Comparison of ENCODE assay signal across 11 cellular contexts in the genomic region with DNA sequence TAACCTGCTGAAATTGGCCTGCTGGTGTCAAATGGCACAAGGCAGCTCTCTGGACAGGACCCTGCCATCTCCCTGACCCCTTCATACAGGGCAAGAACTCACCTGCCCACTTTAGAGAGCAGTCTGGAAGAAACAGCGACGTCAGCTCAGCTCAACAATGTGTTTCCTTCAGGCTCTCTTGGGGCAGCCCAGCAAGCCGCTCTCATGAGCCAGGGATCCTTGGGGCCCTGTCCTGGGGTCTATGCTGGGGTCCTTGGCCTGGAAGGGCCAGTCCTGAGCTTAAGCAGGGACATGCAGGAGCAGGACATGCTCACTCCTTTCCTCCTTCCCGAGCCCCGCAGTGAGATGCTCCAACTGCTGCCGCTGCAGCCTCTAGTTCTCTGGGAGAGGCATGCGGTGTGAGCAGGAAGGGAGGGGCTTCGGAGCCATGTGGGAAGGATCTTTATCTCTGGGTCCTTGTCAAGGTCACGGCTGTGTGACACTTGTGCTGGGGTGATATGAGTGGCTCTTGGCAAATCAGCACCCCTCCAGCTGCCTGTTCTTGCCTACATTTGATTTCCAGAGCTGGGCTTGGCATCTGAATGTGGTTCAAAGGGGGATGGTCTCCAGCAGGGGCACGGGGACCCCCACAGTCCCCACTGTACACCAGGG. TPM values are rescaled to one million over a fixed set of nuclear protein-coding genes. Genes with fewer than 3 reads are reported as not detected.
A peak's percentile ranks its signal among the peaks of the same experiment; 100 is the strongest.
DNase-seq lines count a peak whose midpoint lies in the region; ATAC-seq, FAIRE-seq and TF ChIP-seq lines count a peak whose summit lies in the region.
"Had no signal": no experiment of that assay in that cellular context is flagged by ENCODE, and none has a peak within 500 bp of the region (broad histone marks: within the 10 kb centered on the region; RNA-seq: fewer than 3 reads in every experiment).

No MANE protein-coding gene starts in this region.

- CTCF ChIA-PET in A549 (lab: Yijun Ruan, JAX): interaction anchor here (0.5 to 18.2 kb wide), 17 partner anchors 11 to 369 kb away, joined by 3 to 376 read pairs (median 4); a partner anchor contains a TSS

- H3K27ac ChIP-seq in A549: peak overlapping the region; percentile 78 to 88
- H3K27ac ChIP-seq in RWPE2 (ENCODE audit: poor library complexity, severe bottlenecking): peak overlapping the region; percentile 57
- H3K27ac ChIP-seq in fibroblast of lung (ENCODE audit: insufficient read depth, low read length): peak overlapping the region; percentile 34
- H3K27ac ChIP-seq in ovary: peak overlapping the region; percentile 37 to 69

- H3K4me3 ChIP-seq in A549 (peak overlapping the region; percentile 5; the same call in 1 of the 3 replicates), RWPE2 (ENCODE audit: severe bottlenecking) (no peak overlapping the region), fibroblast of lung (replicated peaks in 1 of 4; ENCODE audit: control extremely low read depth in 1 of 4, insufficient read depth in 1 of 4, low read depth in 3 of 4, low read length in 4 of 4) (no peak overlapping the region), ovary (no peak overlapping the region)

- H3K27me3 ChIP-seq in RWPE2 (ENCODE audit: insufficient read depth, poor library complexity, severe bottlenecking) (no peaks in the 10 kb centered on the region), fibroblast of lung (ENCODE audit: control insufficient read depth, insufficient read depth, low read length) (no peaks in the 10 kb centered on the region), ovary (no peaks in the 10 kb centered on the region)

- no peaks in the 10 kb centered on the region for H3K9me3 Mint-ChIP-seq in activated T-helper 2 cell treated with anti-CD3 and anti-CD28 coated beads, Interferon-gamma antibody, Interleukin-2, Interleukin-4, amounts not matched to agents 10 μg/mL and 5 μg/mL and 100 μg/mL, durations not matched to agents 14 hours and 24 hours and 36 hours
- H3K9me3 Mint-ChIP-seq: effector memory CD8-positive, alpha-beta T cell had no signal

- peak overlapping the region; percentile 18 for H3K9ac ChIP-seq in fibroblast of lung (ENCODE audit: insufficient read depth, low read length)

- H3K4me3 Mint-ChIP-seq in activated T-helper 2 cell treated with anti-CD3 and anti-CD28 coated beads, Interferon-gamma antibody, Interleukin-2, Interleukin-4, amounts not matched to agents 10 μg/mL and 5 μg/mL and 100 μg/mL, durations not matched to agents 14 hours and 24 hours and 36 hours (ENCODE audit: low read depth): no peak overlapping the region
- H3K4me3 Mint-ChIP-seq: effector memory CD8-positive, alpha-beta T cell had no signal

- TF ChIP-seq EP300 in A549 (IDR thresholded peaks at IDR 0.05): no peak
- no peak for TF ChIP-seq EP300 in ovary (IDR thresholded peaks at IDR 0.05)

- intact Hi-C loops in ovary (cut with DNase I): loop anchor here in 1 of 4 donors (10.0 kb wide), 1 partner anchor 367 kb away; no protein-coding TSS in a partner anchor
- intact Hi-C loops in activated T-helper 2 cell treated with anti-CD3 and anti-CD28 coated beads, Interferon-gamma antibody, Interleukin-2, Interleukin-4, amounts not matched to agents 10 μg/mL and 5 μg/mL and 100 μg/mL, durations not matched to agents 14 hours and 24 hours and 36 hours (cut with micrococcal nuclease): no loop called here

- H3K4me2 ChIP-seq in A549: peak overlapping the region; percentile 88
- H3K4me2 ChIP-seq in fibroblast of lung (ENCODE audit: extremely low read depth, insufficient read depth, low read length): peak overlapping the region; percentile 66

- H4K20me1 ChIP-seq in fibroblast of lung (ENCODE audit: control insufficient read depth, extremely low read depth, insufficient read depth, low read length): no peaks in the 10 kb centered on the region

- H3K4me1 ChIP-seq in A549: peaks cover 51% of the 10 kb centered on the region
- H3K4me1 ChIP-seq in RWPE2 (ENCODE audit: insufficient read depth, poor library complexity, severe bottlenecking): peaks cover 36% of the 10 kb centered on the region
- peaks cover 30% of the 10 kb centered on the region for H3K4me1 ChIP-seq in fibroblast of lung (ENCODE audit: control insufficient read depth, extremely low read depth, insufficient read depth, low read length)
- H3K4me1 ChIP-seq in ovary (ENCODE audit: insufficient read depth): peaks cover 32% of the 10 kb centered on the region

- DNase-seq in A549 (ENCODE audit: low read depth in 1 of 2, low spot score in 1 of 2) (no peak), RWPE2 (ENCODE audit: low spot score) (peak; percentile 38), fibroblast of lung (ENCODE audit: low read depth in 2 of 2) (no peak), ovary (peak in 3 of 5 donors; percentile 35 to 57 (median 36)), NCI-H345 treated with DMSO at 0.1 percent for 48 hours (lab: John Stamatoyannopoulos, UW; ENCODE audit: unreplicated experiment) (no peak), omental fat pad (ENCODE audit: low spot score) (no peak)
- DNase-seq in activated T-helper 2 cell treated with anti-CD3 and anti-CD28 coated beads, Interferon-gamma antibody, Interleukin-2, Interleukin-4, amounts not matched to agents 10 μg/mL and 5 μg/mL and 100 μg/mL, durations not matched to agents 14 hours and 24 hours and 36 hours (ENCODE audit: low spot score): no peak
- DNase-seq: activated T-cell treated with anti-CD3 and anti-CD28 coated beads, Interleukin-2, amount 50 U/mL, for 48 hours; effector memory CD8-positive, alpha-beta T cell had no signal

- no peaks in the 10 kb centered on the region for H3K9me3 ChIP-seq in A549
- H3K9me3 ChIP-seq in RWPE2 (ENCODE audit: severe bottlenecking): no peaks in the 10 kb centered on the region
- no peaks in the 10 kb centered on the region for H3K9me3 ChIP-seq in fibroblast of lung (ENCODE audit: control insufficient read depth, insufficient read depth, low read depth, low read length)
- no peaks in the 10 kb centered on the region for H3K9me3 ChIP-seq in ovary

- no peaks in the 10 kb centered on the region for H3K36me3 Mint-ChIP-seq in activated T-helper 2 cell treated with anti-CD3 and anti-CD28 coated beads, Interferon-gamma antibody, Interleukin-2, Interleukin-4, amounts not matched to agents 10 μg/mL and 5 μg/mL and 100 μg/mL, durations not matched to agents 14 hours and 24 hours and 36 hours (ENCODE audit: low read depth)

- no peak overlapping the region for H3K27ac Mint-ChIP-seq in activated T-helper 2 cell treated with anti-CD3 and anti-CD28 coated beads, Interferon-gamma antibody, Interleukin-2, Interleukin-4, amounts not matched to agents 10 μg/mL and 5 μg/mL and 100 μg/mL, durations not matched to agents 14 hours and 24 hours and 36 hours
- H3K27ac Mint-ChIP-seq: effector memory CD8-positive, alpha-beta T cell had no signal

- H2AFZ ChIP-seq in fibroblast of lung (ENCODE audit: low read length): no peak overlapping the region

- POLR2A ChIA-PET in A549 (lab: Yijun Ruan, JAX): interaction anchor here (1.4 to 3.5 kb wide), 5 partner anchors 9 to 93 kb away, joined by 3 to 34 read pairs (median 7); a partner anchor contains a TSS

- no peak for FAIRE-seq in A549 (lab: Jason Lieb, UNC)
- FAIRE-seq: GM12891 had no signal

- no peaks in the 10 kb centered on the region for H3K79me2 ChIP-seq in fibroblast of lung (ENCODE audit: control insufficient read depth, insufficient read depth, low read length)

- TF ChIP-seq POLR2A in A549 (IDR thresholded peaks at IDR 0.05; ENCODE audit: low read length) (no peak), ovary (IDR thresholded peaks at IDR 0.05) (no peak)

- H3K36me3 ChIP-seq in RWPE2 (ENCODE audit: low read depth) (no peaks in the 10 kb centered on the region), fibroblast of lung (ENCODE audit: control insufficient read depth, insufficient read depth, low read length) (no peaks in the 10 kb centered on the region), ovary (no peaks in the 10 kb centered on the region)

- peaks cover 44% of the 10 kb centered on the region for H3K27me3 Mint-ChIP-seq in activated T-helper 2 cell treated with anti-CD3 and anti-CD28 coated beads, Interferon-gamma antibody, Interleukin-2, Interleukin-4, amounts not matched to agents 10 μg/mL and 5 μg/mL and 100 μg/mL, durations not matched to agents 14 hours and 24 hours and 36 hours (ENCODE audit: low read depth)

- WGBS in A549 (ENCODE audit: missing lambda C conversion rate): 67% methylated on average over 10 of the region's 10 CpGs
- 10 to 31% (median 21%) methylated on average over 5 to 10 of the region's 10 CpGs for WGBS in ovary, 3 donors

- no peak for TF ChIP-seq RAD21 in A549 (conservative IDR thresholded peaks at IDR 0.05 in 1 of 2, IDR thresholded peaks at IDR 0.05 in 1 of 2)

- TF ChIP-seq CTCF in A549 (IDR thresholded peaks at IDR 0.05) (no peak), RWPE2 (IDR thresholded peaks at IDR 0.05; ENCODE audit: poor library complexity, severe bottlenecking) (no peak), fibroblast of lung (conservative IDR thresholded peaks at IDR 0.05 in 1 of 2, IDR thresholded peaks at IDR 0.05 in 1 of 2; ENCODE audit: low read depth in 1 of 2, low read length in 2 of 2) (no peak), ovary (IDR thresholded peaks at IDR 0.05) (no peak), omental fat pad (IDR thresholded peaks at IDR 0.05) (no peak)

- ATAC-seq in A549: peak in 1 of 2 experiments; percentile 6; a peak in 3 of 6 replicates
- no peak; the same call in 2 of the 3 replicates for ATAC-seq in RWPE2 (ENCODE audit: low read depth)
- no peak for ATAC-seq in omental fat pad (ENCODE audit: low FRiP score)
- ATAC-seq in GM19023 (IDR thresholded peaks at IDR 0.05; ENCODE audit: unreplicated experiment): no peak
- ATAC-seq: effector memory CD8-positive, alpha-beta T cell had no signal

- peaks cover 4% of the 10 kb centered on the region for H3K4me1 Mint-ChIP-seq in activated T-helper 2 cell treated with anti-CD3 and anti-CD28 coated beads, Interferon-gamma antibody, Interleukin-2, Interleukin-4, amounts not matched to agents 10 μg/mL and 5 μg/mL and 100 μg/mL, durations not matched to agents 14 hours and 24 hours and 36 hours (ENCODE audit: low read depth)

RNA-seq across cellular contexts. Expression of a gene that starts 3.4 kb away (rescaled TPM):
- 10.2 and 13.2 TPM in 2 replicates for polyA plus RNA-seq in A549 (2011; rRNA removed)
- polyA plus RNA-seq in A549 (2012; cell fraction: cytosol; rRNA removed): 5.2 and 8.3 TPM in 2 replicates
- 15.4 and 16.1 TPM in 2 replicates for polyA plus RNA-seq in A549 (2012; cell fraction: nucleus; rRNA removed)
- polyA plus RNA-seq in A549 (2017; fragmentation: RNase III; extraction: RNeasy Plus Mini Kit Qiagen cat#74134 plus additional on column Dnase treatment): 26.1 to 27.8 TPM (median 27.3 TPM) in 3 replicates
- polyA minus RNA-seq in A549 (2011; rRNA and poly(A)+ RNA removed): 12.9 and 13.3 TPM in 2 replicates
- total RNA-seq in fibroblast of lung: 32.4 and 45.2 TPM in 2 replicates
- polyA plus RNA-seq in fibroblast of lung: 15.0 and 15.7 TPM in 2 replicates
- polyA plus RNA-seq in fibroblast of lung (2012): 25.1 and 27.7 TPM in 2 replicates
- polyA minus RNA-seq in fibroblast of lung (ENCODE audit: low replicate concordance): 24.6 and 29.0 TPM in 2 replicates
- 10 to 100 TPM; 41.1 to 85.9 (median 53.5) TPM for total RNA-seq in ovary
- polyA plus RNA-seq in ovary: 10 to 100 TPM; 17.9 to 69.4 TPM
- total RNA-seq in activated T-helper 2 cell treated with anti-CD3 and anti-CD28 coated beads, Interferon-gamma antibody, Interleukin-2, Interleukin-4, amounts not matched to agents 10 μg/mL and 5 μg/mL and 100 μg/mL, durations not matched to agents 14 hours and 24 hours and 36 hours: not detected in 2 replicates
- 100 to 1,000 TPM; 110 to 438 (median 388) TPM for total RNA-seq in omental fat pad

RNA-seq across cellular contexts. Expression of a gene that starts 17.8 kb away (rescaled TPM):
- polyA plus RNA-seq in A549 (2011; rRNA removed) (65.5 and 70.0 TPM in 2 replicates), A549 (2017; fragmentation: RNase III; extraction: RNeasy Plus Mini Kit Qiagen cat#74134 plus additional on column Dnase treatment) (63.4 to 67.6 TPM (median 66.8 TPM) in 3 replicates), fibroblast of lung (39.9 and 61.7 TPM in 2 replicates), ovary (10 to 100 TPM; 18.6 to 33.8 TPM)
- 73.1 and 91.1 TPM in 2 replicates for polyA plus RNA-seq in A549 (2012; cell fraction: cytosol; rRNA removed)
- polyA plus RNA-seq in A549 (2012; cell fraction: nucleus; rRNA removed): 73.9 and 106 TPM in 2 replicates
- 66.6 and 67.2 TPM in 2 replicates for polyA minus RNA-seq in A549 (2011; rRNA and poly(A)+ RNA removed)
- total RNA-seq in fibroblast of lung (36.2 and 46.6 TPM in 2 replicates), ovary (10 to 100 TPM; 20.4 to 48.8 (median 34.3) TPM), omental fat pad (10 to 100 TPM; 24.0 to 34.8 (median 30.3) TPM)
- 39.8 and 57.6 TPM in 2 replicates for polyA plus RNA-seq in fibroblast of lung (2012)
- polyA minus RNA-seq in fibroblast of lung (ENCODE audit: low replicate concordance): 50.1 and 68.5 TPM in 2 replicates
- 55.8 and 71.8 TPM in 2 replicates for total RNA-seq in activated T-helper 2 cell treated with anti-CD3 and anti-CD28 coated beads, Interferon-gamma antibody, Interleukin-2, Interleukin-4, amounts not matched to agents 10 μg/mL and 5 μg/mL and 100 μg/mL, durations not matched to agents 14 hours and 24 hours and 36 hours

RNA-seq across cellular contexts. Expression of a gene that starts 47.2 kb away (rescaled TPM):
- polyA plus RNA-seq in A549 (2011; rRNA removed) (11.5 and 13.4 TPM in 2 replicates), A549 (2017; fragmentation: RNase III; extraction: RNeasy Plus Mini Kit Qiagen cat#74134 plus additional on column Dnase treatment) (33.8 to 41.7 TPM (median 38.0 TPM) in 3 replicates), fibroblast of lung (3.6 and 3.9 TPM in 2 replicates), ovary (10 to 100 TPM in 1 of 2 donors, 1 to 10 TPM in 1; 6.0 to 32.0 TPM)
- 20.8 and 25.0 TPM in 2 replicates for polyA plus RNA-seq in A549 (2012; cell fraction: cytosol; rRNA removed)
- 232 and 242 TPM in 2 replicates for polyA plus RNA-seq in A549 (2012; cell fraction: nucleus; rRNA removed)
- polyA minus RNA-seq in A549 (2011; rRNA and poly(A)+ RNA removed): 17.5 and 25.8 TPM in 2 replicates
- total RNA-seq in fibroblast of lung (14.9 and 15.9 TPM in 2 replicates), ovary (10 to 100 TPM; 21.0 to 61.5 (median 48.2) TPM), omental fat pad (10 to 100 TPM; 12.2 to 52.3 (median 22.2) TPM)
- 5.8 and 6.7 TPM in 2 replicates for polyA plus RNA-seq in fibroblast of lung (2012)
- 4.4 and 23.5 TPM in 2 replicates for polyA minus RNA-seq in fibroblast of lung (ENCODE audit: low replicate concordance)
- 51.0 and 51.4 TPM in 2 replicates for total RNA-seq in activated T-helper 2 cell treated with anti-CD3 and anti-CD28 coated beads, Interferon-gamma antibody, Interleukin-2, Interleukin-4, amounts not matched to agents 10 μg/mL and 5 μg/mL and 100 μg/mL, durations not matched to agents 14 hours and 24 hours and 36 hours

RNA-seq across cellular contexts. Expression of a gene that starts 47.7 kb away (rescaled TPM):
- polyA plus RNA-seq in A549 (2011; rRNA removed) (28.3 and 32.3 TPM in 2 replicates), A549 (2017; fragmentation: RNase III; extraction: RNeasy Plus Mini Kit Qiagen cat#74134 plus additional on column Dnase treatment) (59.5 to 66.1 TPM (median 60.0 TPM) in 3 replicates), fibroblast of lung (93.2 and 128 TPM in 2 replicates), ovary (100 to 1,000 TPM; 214 to 251 TPM)
- polyA plus RNA-seq in A549 (2012; cell fraction: cytosol; rRNA removed): 21.3 and 28.5 TPM in 2 replicates
- 104 and 148 TPM in 2 replicates for polyA plus RNA-seq in A549 (2012; cell fraction: nucleus; rRNA removed)
- 34.3 and 41.5 TPM in 2 replicates for polyA minus RNA-seq in A549 (2011; rRNA and poly(A)+ RNA removed)
- total RNA-seq in fibroblast of lung (320 and 387 TPM in 2 replicates), ovary (100 to 1,000 TPM; 191 to 584 (median 250) TPM), omental fat pad (100 to 1,000 TPM; 325 to 516 (median 441) TPM)
- 160 and 278 TPM in 2 replicates for polyA plus RNA-seq in fibroblast of lung (2012)
- 166 and 363 TPM in 2 replicates for polyA minus RNA-seq in fibroblast of lung (ENCODE audit: low replicate concordance)
- total RNA-seq in activated T-helper 2 cell treated with anti-CD3 and anti-CD28 coated beads, Interferon-gamma antibody, Interleukin-2, Interleukin-4, amounts not matched to agents 10 μg/mL and 5 μg/mL and 100 μg/mL, durations not matched to agents 14 hours and 24 hours and 36 hours: 57.5 and 59.3 TPM in 2 replicates

Comparison
In these comparisons a context has a peak if more than half of its experiments do, and no peak if none do; other contexts are left out.
1. DNase-seq: peak in RWPE2 (single experiment) and ovary (3 of 5); none in A549 (0 of 2), fibroblast of lung (0 of 2), NCI-H345 treated with DMSO at 0.1 percent for 48 hours (single experiment), activated T-helper 2 cell treated with anti-CD3 and anti-CD28 coated beads, Interferon-gamma antibody, Interleukin-2, Interleukin-4, amounts not matched to agents 10 μg/mL and 5 μg/mL and 100 μg/mL, durations not matched to agents 14 hours and 24 hours and 36 hours (single experiment) and omental fat pad (single experiment).
2. RNA of a gene that starts 3.4 kb away (total RNA-seq): 110 to 438 TPM in omental fat pad, 41.1 to 85.9 TPM in ovary and 32.4 to 45.2 TPM in fibroblast of lung; not detected in activated T-helper 2 cell treated with anti-CD3 and anti-CD28 coated beads, Interferon-gamma antibody, Interleukin-2, Interleukin-4, amounts not matched to agents 10 μg/mL and 5 μg/mL and 100 μg/mL, durations not matched to agents 14 hours and 24 hours and 36 hours; every median in the first group is over 10 times any median in the second.
3. Peak in every context shown above with its lines, with median percentiles within 50 percentile points of each other: H3K27ac ChIP-seq.